Comparison of ENCODE assay signal across 2 cellular contexts in the genomic region with DNA sequence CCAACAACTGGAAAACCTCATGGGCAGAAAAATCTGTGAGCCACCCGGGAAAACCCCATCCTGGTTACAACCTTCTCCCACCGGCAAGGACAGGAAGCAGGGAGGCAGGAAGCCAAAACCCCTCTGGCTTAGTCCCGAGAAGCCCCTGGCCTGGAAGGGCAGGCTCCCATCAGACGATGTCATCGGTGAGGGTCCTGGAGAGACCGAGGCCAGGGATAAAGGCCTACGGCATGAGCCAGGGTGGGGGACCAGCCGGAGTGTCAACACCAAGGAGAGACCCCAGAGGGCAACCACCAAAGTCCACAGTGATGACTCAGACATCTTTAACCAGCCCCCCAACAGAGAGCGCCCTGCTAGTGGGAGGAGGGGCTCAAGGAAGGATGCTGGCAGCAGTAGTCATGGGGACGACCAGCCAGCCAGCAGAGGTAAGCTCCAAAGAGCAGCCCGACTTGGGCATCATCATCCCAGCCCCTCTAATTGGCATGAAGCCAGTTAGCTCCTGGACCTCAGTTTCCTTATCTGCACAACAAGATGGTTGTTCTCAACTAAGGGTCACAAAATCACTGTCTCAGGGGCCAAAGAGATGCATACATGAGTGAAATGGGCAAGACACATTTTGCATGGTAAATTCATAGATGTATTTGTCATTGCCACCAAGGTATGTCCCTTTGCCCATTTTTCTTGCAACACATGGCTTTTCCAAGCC.
TF ChIP-seq lines count a peak whose summit lies in the region.

No MANE protein-coding gene starts in this region.

TF ChIP-seq in HepG2, 621 proteins besides CTCF, POLR2A, EP300 and RAD21 (continued from another document):
- TF ChIP-seq NFYC (CRISPR knock-in tag; IDR thresholded peaks at IDR 0.05), result no peak

TF ChIP-seq in GM12878, 131 proteins besides CTCF, POLR2A, EP300 and RAD21:
- TF ChIP-seq RELB (IDR thresholded peaks at IDR 0.05; ENCODE audit: low read depth), result no peak
- TF ChIP-seq POU2F2 (IDR thresholded peaks at IDR 0.05; ENCODE audit: borderline replicate concordance, low read depth, low read length), result no peak
- no peak for TF ChIP-seq SIN3A (IDR thresholded peaks at IDR 0.05; ENCODE audit: low read depth, low read length)
- TF ChIP-seq LARP7 (IDR thresholded peaks at IDR 0.05), result no peak
- no peak for TF ChIP-seq DPF2 (IDR thresholded peaks at IDR 0.05)
- TF ChIP-seq KLF5 (IDR thresholded peaks at IDR 0.05; ENCODE audit: partially characterized antibody), result no peak
- no peak for TF ChIP-seq CHD4 (IDR thresholded peaks at IDR 0.05)
- TF ChIP-seq SRF (IDR thresholded peaks at IDR 0.05; ENCODE audit: low read depth in 2 of 2, low read length in 2 of 2), result no peak
